Comparison of ENCODE assay signal across 19 cellular contexts in the genomic region with DNA sequence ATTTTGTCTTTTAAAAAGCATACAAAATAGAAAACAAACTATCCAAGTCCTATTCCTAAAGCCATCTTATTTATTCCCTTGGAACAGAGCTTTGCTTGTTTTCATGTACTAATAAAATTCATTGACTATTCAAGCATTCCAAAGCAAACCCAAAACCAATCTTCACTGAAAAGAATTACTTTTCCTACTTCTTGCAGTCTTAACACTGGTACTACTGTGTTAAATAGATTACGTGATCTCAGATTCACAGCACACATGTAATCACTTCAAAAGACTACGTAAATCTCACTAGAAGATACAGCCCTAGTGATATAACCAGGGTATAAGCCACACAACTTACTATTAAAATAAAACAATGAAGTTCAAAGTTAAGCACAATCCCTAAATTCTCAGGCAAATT. TPM values are rescaled to one million over a fixed set of nuclear protein-coding genes. Genes with fewer than 3 reads are reported as not detected.
DNase-seq lines count a peak whose midpoint lies in the region; ATAC-seq and TF ChIP-seq lines count a peak whose summit lies in the region.
"Had no signal": no experiment of that assay in that cellular context is flagged by ENCODE, and none has a peak within 500 bp of the region (broad histone marks: within the 10 kb centered on the region; RNA-seq: fewer than 3 reads in every experiment).

No MANE protein-coding gene starts in this region.

- H3K27me3 Mint-ChIP-seq in mesothelial cell of epicardium (ENCODE audit: low read depth): no peaks in the 10 kb centered on the region
- H3K27me3 Mint-ChIP-seq: CD8-positive, alpha-beta memory T cell; IgD-negative memory B cell had no signal

- H3K9me3 Mint-ChIP-seq in mesothelial cell of epicardium: peaks cover 11% of the 10 kb centered on the region

- peaks cover 0 to 7% (median under 1%) of the 10 kb centered on the region in 4 donors for H3K9me3 ChIP-seq in tibial nerve

- H3K4me3 Mint-ChIP-seq in mesothelial cell of epicardium: no peak overlapping the region
- H3K4me3 Mint-ChIP-seq: CD8-positive, alpha-beta memory T cell; IgD-negative memory B cell had no signal

- peak overlapping the region; percentile 47 for H3K27ac Mint-ChIP-seq in mesothelial cell of epicardium
- H3K27ac Mint-ChIP-seq: IgD-negative memory B cell had no signal

- TF ChIP-seq CTCF in dorsolateral prefrontal cortex (IDR thresholded peaks at IDR 0.05 in 54 of 56, conservative IDR thresholded peaks at IDR 0.05 in 2 of 56; ENCODE audit: low read depth in 1 of 56, partially characterized antibody in 56 of 56) (no peak), mesothelial cell of epicardium (IDR thresholded peaks at IDR 0.05; ENCODE audit: unreplicated experiment) (no peak), tibial nerve (IDR thresholded peaks at IDR 0.05) (no peak)

- peaks cover 32% of the 10 kb centered on the region for H3K36me3 Mint-ChIP-seq in mesothelial cell of epicardium

- in situ Hi-C loops in SK-MEL-5 (cut with HindIII; ENCODE audit: low pct_unique_long_range_greater_than_20kb, low sequenced_read_pairs): no loop called here

- DNase-seq in SK-MEL-5 (ENCODE audit: low read depth, low spot score) (peak; percentile 96), dorsolateral prefrontal cortex (no peak), mesothelial cell of epicardium (ENCODE audit: low spot score in 2 of 2, unreplicated experiment in 2 of 2) (no peak), tibial nerve (ENCODE audit: low spot score in 2 of 2) (no peak), NK-92 (lab: John Stamatoyannopoulos, UW; ENCODE audit: unreplicated experiment) (no peak), NCI-H1417 treated with DMSO at 0.1 percent for 48 hours (lab: John Stamatoyannopoulos, UW) (no peak)
- DNase-seq: CD8-positive, alpha-beta memory T cell; GDM1; NCI-H1105; NCI-H1694; NCI-H2081; NCI-H2171; NCI-H345; NCI-H526; OCI-M1; SHP77 treated with DMSO at 0.1 percent for 48 hours had no signal

- H3K27ac ChIP-seq in dorsolateral prefrontal cortex: peak overlapping the region in 57 of 59 donors; percentile 7 to 91 (median 72)
- peak overlapping the region in 3 of 4 donors; percentile 11 to 80 (median 67) for H3K27ac ChIP-seq in tibial nerve
- H3K27ac ChIP-seq: C4-2B had no signal

- no peak for ATAC-seq in GM18867 (IDR thresholded peaks at IDR 0.05; ENCODE audit: unreplicated experiment)

- no peaks in the 10 kb centered on the region for H3K27me3 ChIP-seq in dorsolateral prefrontal cortex
- H3K27me3 ChIP-seq in tibial nerve: no peaks in the 10 kb centered on the region

- H3K36me3 ChIP-seq in tibial nerve: peaks cover 0 to 22% (median 0%) of the 10 kb centered on the region in 3 donors

- peak overlapping the region in 28 of 59 donors; percentile 1 to 44 (median 12) for H3K4me3 ChIP-seq in dorsolateral prefrontal cortex
- H3K4me3 ChIP-seq in tibial nerve: no peak overlapping the region

- 42% methylated on average over 2 of the region's 2 CpGs for WGBS in tibial nerve, 2 donors

- no peak for TF ChIP-seq POLR2A in tibial nerve (IDR thresholded peaks at IDR 0.05)

- intact Hi-C loops in dorsolateral prefrontal cortex (cut with DNase I): no loop called here

- H3K4me1 Mint-ChIP-seq in mesothelial cell of epicardium: no peaks in the 10 kb centered on the region

- peaks cover 0 to 22% (median 6%) of the 10 kb centered on the region in 4 donors for H3K4me1 ChIP-seq in tibial nerve

- no peak for TF ChIP-seq EP300 in tibial nerve (IDR thresholded peaks at IDR 0.05)

RNA-seq across cellular contexts. Expression of a gene that starts 39.0 kb away (rescaled TPM):
- total RNA-seq in SK-MEL-5 (2014; rRNA removed; shearing (Covaris generic)): 100 and 105 TPM in 2 replicates
- polyA plus RNA-seq in SK-MEL-5 (2015; cell fraction: cytosol; rRNA removed): 25.5 and 42.2 TPM in 2 replicates
- 58.1 and 61.3 TPM in 2 replicates for polyA plus RNA-seq in SK-MEL-5 (2015; cell fraction: nucleus; rRNA removed)
- 10 to 100 TPM; 52.5 to 90.5 (median 69.9) TPM for total RNA-seq in dorsolateral prefrontal cortex
- 63.3 to 66.9 TPM (median 64.5 TPM) in 3 replicates for total RNA-seq in mesothelial cell of epicardium
- total RNA-seq in tibial nerve: 10 to 100 TPM; 49.6 to 73.5 (median 52.2) TPM
